Comparison of ENCODE assay signal across 28 cellular contexts in genomic region chr10:62899316-62899715, GRCh38.
"Had no signal": no experiment of that assay in that cellular context is flagged by ENCODE, and none has a peak within 500 bp of the region (broad histone marks: within the 10 kb centered on the region; RNA-seq: fewer than 3 reads in every experiment).

No MANE protein-coding gene starts in this region.

- H3K36me3 Mint-ChIP-seq: naive thymus-derived CD8-positive, alpha-beta T cell; stimulated activated memory B cell treated with anti-CD40 and anti-IgM and Interleukin-4, amounts not matched to agents 10 μg/mL and 1 μg/mL and 100 μg/mL, for 72 hours had no signal

- DNase-seq: central memory CD4-positive, alpha-beta T cell; colonic mucosa; effector CD8-positive, alpha-beta T cell; endodermal cell; foreskin melanocyte; head of caudate nucleus; kidney; mesenchymal stem cell; naive thymus-derived CD8-positive, alpha-beta T cell; nephron progenitor cell; nucleus accumbens; ovary; posterior cingulate gyrus; psoas muscle; right cardiac atrium; sigmoid colon; spleen; stimulated activated CD4-positive, alpha-beta T cell treated with anti-CD3 and anti-CD28 coated beads, Interleukin-4, amount 100 ng/mL, for 4 hours; stimulated activated naive CD8-positive, alpha-beta T cell treated with anti-CD3 and anti-CD28 coated beads, Interleukin-15, Interleukin-2, amounts not matched to agents 100 U/mL and 50 U/mL, for 24 hours; transverse colon; upper lobe of right lung; uterus had no signal

- H3K9me3 Mint-ChIP-seq: dendritic cell treated with granulocyte-macrophage colony-stimulating factor and Interleukin-4, amounts not matched to agents 40 ng/mL and 50 ng/mL, for 4 days; endodermal cell; naive thymus-derived CD8-positive, alpha-beta T cell; stimulated activated memory B cell treated with anti-CD40 and anti-IgM and Interleukin-4, amounts not matched to agents 10 μg/mL and 1 μg/mL and 100 μg/mL, for 72 hours had no signal

- H3K27me3 Mint-ChIP-seq: stimulated activated memory B cell treated with anti-CD40 and anti-IgM and Interleukin-4, amounts not matched to agents 10 μg/mL and 1 μg/mL and 100 μg/mL, for 72 hours had no signal

- ATAC-seq: esophagus mucosa; left lobe of liver; naive thymus-derived CD8-positive, alpha-beta T cell; psoas muscle; right cardiac atrium; stimulated activated memory B cell treated with anti-CD40 and anti-IgM and Interleukin-4, amounts not matched to agents 10 μg/mL and 1 μg/mL and 100 μg/mL, for 72 hours; stimulated activated naive CD8-positive, alpha-beta T cell treated with anti-CD3 and anti-CD28 coated beads, Interleukin-15, Interleukin-2, amounts not matched to agents 100 U/mL and 50 U/mL, for 24 hours; upper lobe of right lung had no signal

- H3K4me1 Mint-ChIP-seq: naive thymus-derived CD8-positive, alpha-beta T cell; nephron progenitor cell had no signal

- H3K4me3 ChIP-seq: colonic mucosa, ovary, psoas muscle, sigmoid colon, skin epidermis, spleen, suprapubic skin, transverse colon, upper lobe of right lung, uterus had no signal

- H3K4me3 Mint-ChIP-seq: dendritic cell treated with granulocyte-macrophage colony-stimulating factor and Interleukin-4, amounts not matched to agents 40 ng/mL and 50 ng/mL, for 4 days; endodermal cell; naive thymus-derived CD8-positive, alpha-beta T cell; nephron progenitor cell; stimulated activated memory B cell treated with anti-CD40 and anti-IgM and Interleukin-4, amounts not matched to agents 10 μg/mL and 1 μg/mL and 100 μg/mL, for 72 hours had no signal

- H3K27ac Mint-ChIP-seq: dendritic cell treated with granulocyte-macrophage colony-stimulating factor and Interleukin-4, amounts not matched to agents 40 ng/mL and 50 ng/mL, for 4 days; endodermal cell; naive thymus-derived CD8-positive, alpha-beta T cell; nephron progenitor cell; stimulated activated memory B cell treated with anti-CD40 and anti-IgM and Interleukin-4, amounts not matched to agents 10 μg/mL and 1 μg/mL and 100 μg/mL, for 72 hours had no signal
